Comparison of ENCODE assay signal across 10 cellular contexts in the genomic region with DNA sequence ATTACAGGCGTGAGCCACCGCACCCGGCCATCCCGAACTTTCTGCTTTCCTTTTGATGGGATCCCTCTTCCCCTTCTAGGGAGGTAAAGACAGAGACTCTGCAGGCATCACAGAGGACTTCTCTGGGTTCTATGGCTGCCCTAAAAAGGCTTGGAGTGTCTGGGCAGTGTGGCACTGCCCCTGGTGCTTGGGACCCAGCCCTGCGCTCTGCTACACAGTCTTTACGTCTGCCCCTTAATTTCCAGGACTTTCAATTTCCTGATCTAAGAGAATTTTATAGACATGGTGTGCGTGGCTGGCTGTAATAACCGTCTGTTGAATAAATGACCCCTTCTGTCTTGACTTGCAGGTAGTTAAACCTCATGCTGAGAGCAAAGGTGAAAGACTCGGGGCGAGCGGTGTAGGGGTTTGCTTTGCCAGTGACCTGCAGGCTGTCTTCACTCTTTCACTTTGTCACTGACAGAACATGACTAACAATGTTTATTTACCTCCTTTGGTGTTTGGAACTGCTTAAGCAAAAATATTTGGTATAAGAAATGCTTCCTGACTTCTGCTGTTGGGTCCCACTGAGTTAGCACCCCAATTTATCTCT.
DNase-seq lines count a peak whose midpoint lies in the region; ATAC-seq and TF ChIP-seq lines count a peak whose summit lies in the region.
"Had no signal": no experiment of that assay in that cellular context is flagged by ENCODE, and none has a peak within 500 bp of the region (broad histone marks: within the 10 kb centered on the region; RNA-seq: fewer than 3 reads in every experiment).

No MANE protein-coding gene starts in this region.

- no TSS peak for BruUV-seq in Panc1 (replicated peaks; lab: Mats Ljungman, UMichigan)

- in situ Hi-C loops in Panc1 (cut with HindIII; ENCODE audit: low pct_unique_long_range_greater_than_20kb, low sequenced_read_pairs) = no loop called here
- in situ Hi-C loops in brain microvascular endothelial cell (cut with HindIII; ENCODE audit: low pct_ligation_motif_present, low sequenced_read_pairs) = no loop called here

- CTCF ChIA-PET in Panc1 (lab: Charles Lee) = interaction anchor here (0.7 kb wide), 1 partner anchor 21 kb away, joined by 8 read pairs; no protein-coding TSS in a partner anchor

- H3K27ac ChIP-seq in Panc1 (ENCODE audit: low read length) (peak overlapping the region; percentile 74), brain microvascular endothelial cell (no peak overlapping the region)
- H3K27ac ChIP-seq: BLaER1 had no signal

- H3K4me1 ChIP-seq in Panc1 (ENCODE audit: control insufficient read depth, insufficient read depth, low read length) = peaks cover 12% of the 10 kb centered on the region
- no peaks in the 10 kb centered on the region for H3K4me1 ChIP-seq in mucosa of descending colon (ENCODE audit: low read depth)

- no peaks in the 10 kb centered on the region for H3K36me3 ChIP-seq in Panc1 (ENCODE audit: control insufficient read depth, insufficient read depth, low read length)
- no peaks in the 10 kb centered on the region for H3K36me3 ChIP-seq in mucosa of descending colon (ENCODE audit: low read depth)
- H3K36me3 ChIP-seq in brain microvascular endothelial cell (replicated peaks) = no peaks in the 10 kb centered on the region
- H3K36me3 ChIP-seq: BLaER1 had no signal

- POLR2A ChIA-PET in Panc1 (lab: Charles Lee) = no interaction called here

- H3K4me3 ChIP-seq in Panc1 (ENCODE audit: low read depth in 2 of 2, low read length in 2 of 2) = no peak overlapping the region
- no peak overlapping the region for H3K4me3 ChIP-seq in mucosa of descending colon
- no peak overlapping the region for H3K4me3 ChIP-seq in brain microvascular endothelial cell (ENCODE audit: low read depth, low read length)
- H3K4me3 ChIP-seq: BLaER1 had no signal

- H3K9me3 ChIP-seq in Panc1 (ENCODE audit: control insufficient read depth, insufficient read depth, low read depth, low read length) (no peaks in the 10 kb centered on the region), mucosa of descending colon (no peaks in the 10 kb centered on the region)

- intact Hi-C loops in Panc1 (cut with micrococcal nuclease; ENCODE audit: unreplicated experiment) = no loop called here
- intact Hi-C loops in mucosa of descending colon (cut with DNase I, micrococcal nuclease) = no loop called here

- H3K27me3 ChIP-seq in Panc1 (ENCODE audit: control insufficient read depth, insufficient read depth, low read length) (no peaks in the 10 kb centered on the region), brain microvascular endothelial cell (replicated peaks) (no peaks in the 10 kb centered on the region)
- H3K27me3 ChIP-seq: BLaER1 had no signal

- TF ChIP-seq CTCF in Panc1 (IDR thresholded peaks at IDR 0.05) = no peak
- no peak for TF ChIP-seq CTCF in mucosa of descending colon (IDR thresholded peaks at IDR 0.05)
- no peak for TF ChIP-seq CTCF in brain microvascular endothelial cell (IDR thresholded peaks at IDR 0.05; ENCODE audit: low read depth, low read length, missing control alignments)

- DNase-seq in Panc1 (ENCODE audit: low read depth, low spot score) (no peak), iPS-NIHi11 (ENCODE audit: low spot score) (peak; percentile 17), mucosa of descending colon (peak in 1 of 3 donors; percentile 25), cortex of kidney (lab: John Stamatoyannopoulos, UW) (no peak), brain microvascular endothelial cell (no peak), T-helper 2 cell (no peak)
- DNase-seq: CD4-positive, CD25-positive, alpha-beta regulatory T cell; DMS53; IMR-90 had no signal

- ATAC-seq in Panc1 = peak; percentile 79
- ATAC-seq in mucosa of descending colon = peak; percentile 84
